9 cellular contexts compared by ENCODE assay signal in genomic region chr11:2938644-2939418, GRCh38. TPM values are rescaled to one million over a fixed set of nuclear protein-coding genes. Genes with fewer than 3 reads are reported as not detected.
DNase-seq lines count a peak whose midpoint lies in the region; ATAC-seq, FAIRE-seq and TF ChIP-seq lines count a peak whose summit lies in the region.
"Not testable (repeated sequence)": the region's sequence is repeated elsewhere in the genome, so short reads cannot be mapped to it uniquely, and the experiment has no call there.
"Had no signal": no experiment of that assay in that cellular context is flagged by ENCODE, and none has a peak within 500 bp of the region (broad histone marks: within the 10 kb centered on the region; RNA-seq: fewer than 3 reads in every experiment).

No MANE protein-coding gene starts in this region.

- CTCF ChIA-PET in CD4-positive, alpha-beta memory T cell (lab: Charles Lee; ENCODE audit: partially characterized antibody) = interaction anchor here (1.0 to 3.2 kb wide), 2 partner anchors 9 to 47 kb away, joined by 3 to 9 read pairs; partner anchors contain the start of gene PHLDA2
- CTCF ChIA-PET in IMR-90 (lab: Yijun Ruan, JAX) = interaction anchor here (0.7 kb wide), 1 partner anchor 9 kb away, joined by 3 read pairs; no protein-coding TSS in a partner anchor
- CTCF ChIA-PET in activated CD4-positive, alpha-beta T cell treated with anti-CD3 and anti-CD28 coated beads, Interleukin-2, amount 10 ng/mL, durations not matched to agents 7 days and 5 days (lab: Charles Lee) = interaction anchor here (0.7 to 1.9 kb wide), 3 partner anchors 9 to 1017 kb away, joined by 3 to 6 read pairs (median 4); no protein-coding TSS in a partner anchor
- CTCF ChIA-PET in HepG2 (lab: Yijun Ruan, JAX; ENCODE audit: low intra/inter-chr PET ratio, low total read pairs) = not testable (repeated sequence)

- TF ChIP-seq CTCF in IMR-90 (conservative IDR thresholded peaks at IDR 0.05; ENCODE audit: low read depth, low read length); HepG2 (CRISPR knock-in tag; IDR thresholded peaks at IDR 0.05); neural progenitor cell (IDR thresholded peaks at IDR 0.05); upper lobe of right lung (IDR thresholded peaks at IDR 0.05): not testable (repeated sequence)

- not testable (repeated sequence) for H3K79me1 ChIP-seq in IMR-90 (ENCODE audit: low read depth in 1 of 2, low read length in 2 of 2)

- not testable (repeated sequence) for H3K9me3 ChIP-seq in CD4-positive, alpha-beta memory T cell (ENCODE audit: control insufficient read depth in 1 of 2, low read length in 2 of 2); IMR-90 (ENCODE audit: control insufficient read depth, insufficient read depth, low read length); upper lobe of right lung
- peaks cover 15% of the 10 kb centered on the region; the same call in 1 of the 2 replicates for H3K9me3 ChIP-seq in HepG2 (ENCODE audit: low read length)
- H3K9me3 ChIP-seq in neural progenitor cell (ENCODE audit: low read depth) = peaks cover 15% of the 10 kb centered on the region

- POLR2A ChIA-PET in CD4-positive, alpha-beta memory T cell (lab: Charles Lee; ENCODE audit: partially characterized antibody); activated CD4-positive, alpha-beta T cell treated with anti-CD3 and anti-CD28 coated beads, Interleukin-2, amount 10 ng/mL, durations not matched to agents 7 days and 5 days (lab: Charles Lee); HepG2 (lab: Yijun Ruan, JAX): not testable (repeated sequence)
- POLR2A ChIA-PET in IMR-90 (lab: Charles Lee; ENCODE audit: unreplicated experiment) = interaction anchor here (0.8 kb wide), 1 partner anchor 10 kb away, joined by 3 read pairs; the partner anchor contains the start of gene PHLDA2

- BruUV-seq in IMR-90 (replicated peaks; lab: Mats Ljungman, UMichigan); HepG2 (replicated peaks; lab: Mats Ljungman, UMichigan): not testable (repeated sequence)

- not testable (repeated sequence) for TF ChIP-seq EP300 in HepG2 (IDR thresholded peaks at IDR 0.05; ENCODE audit: low read depth in 2 of 2, low read length in 2 of 2); HepG2 (CRISPR knock-in tag; IDR thresholded peaks at IDR 0.05; ENCODE audit: borderline replicate concordance)

- H2BK5ac ChIP-seq in IMR-90 (ENCODE audit: low read depth, low read length, poor library complexity, severe bottlenecking) = not testable (repeated sequence)

- H3K36me3 ChIP-seq in CD4-positive, alpha-beta memory T cell (ENCODE audit: insufficient read depth, low read length); IMR-90 (ENCODE audit: control insufficient read depth, insufficient read depth, low read length); HepG2 (replicated peaks in 1 of 2; ENCODE audit: control insufficient read depth in 1 of 2, insufficient read depth in 2 of 2, low read length in 2 of 2); neural progenitor cell; upper lobe of right lung: not testable (repeated sequence)

- H3K36me3 Mint-ChIP-seq in CD4-positive, alpha-beta memory T cell = peaks cover 8 to 10% of the 10 kb centered on the region in 2 donors
- peaks cover 23% of the 10 kb centered on the region for H3K36me3 Mint-ChIP-seq in activated CD4-positive, alpha-beta T cell treated with anti-CD3 and anti-CD28 coated beads, Interleukin-2, amount 10 ng/mL, durations not matched to agents 7 days and 5 days (ENCODE audit: low read depth)
- peaks cover 36% of the 10 kb centered on the region for H3K36me3 Mint-ChIP-seq in central memory CD8-positive, alpha-beta T cell (ENCODE audit: insufficient read depth)
- H3K36me3 Mint-ChIP-seq in neural progenitor cell = peaks cover 21% of the 10 kb centered on the region

- ATAC-seq in IMR-90 (ENCODE audit: low read depth); central memory CD8-positive, alpha-beta T cell (replicated peaks; ENCODE audit: extremely low read depth, poor library complexity, severe bottlenecking); HepG2; upper lobe of right lung: not testable (repeated sequence)

- not testable (repeated sequence) for H2BK20ac ChIP-seq in IMR-90 (ENCODE audit: low read depth, low read length)

- H3K56ac ChIP-seq in IMR-90 (ENCODE audit: extremely low read depth, insufficient read depth, low read length) = not testable (repeated sequence)

- H3K4ac ChIP-seq in IMR-90 (ENCODE audit: low read depth, low read length) = not testable (repeated sequence)

- TF ChIP-seq RAD21 in IMR-90 (IDR thresholded peaks at IDR 0.05; ENCODE audit: low read length); HepG2 (CRISPR knock-in tag; IDR thresholded peaks at IDR 0.05): not testable (repeated sequence)

- peak overlapping the region in 6 of 7 donors; percentile 24 to 97 (median 81) for H3K27ac Mint-ChIP-seq in CD4-positive, alpha-beta memory T cell
- H3K27ac Mint-ChIP-seq in activated CD4-positive, alpha-beta T cell treated with anti-CD3 and anti-CD28 coated beads, Interleukin-2, amount 10 ng/mL, durations not matched to agents 7 days and 5 days = peak overlapping the region; percentile 82
- H3K27ac Mint-ChIP-seq in central memory CD8-positive, alpha-beta T cell (ENCODE audit: low read depth) = peak overlapping the region; percentile 96
- peak overlapping the region; percentile 69 for H3K27ac Mint-ChIP-seq in neural progenitor cell

- not testable (repeated sequence) for FAIRE-seq in HepG2 (lab: Jason Lieb, UNC)

- H3K23ac ChIP-seq in IMR-90 (ENCODE audit: low read depth, low read length) = not testable (repeated sequence)

- H3K4me1 Mint-ChIP-seq in CD4-positive, alpha-beta memory T cell = peaks cover 7 to 44% (median 16%) of the 10 kb centered on the region in 4 donors
- not testable (repeated sequence) for H3K4me1 Mint-ChIP-seq in activated CD4-positive, alpha-beta T cell treated with anti-CD3 and anti-CD28 coated beads, Interleukin-2, amount 10 ng/mL, durations not matched to agents 7 days and 5 days; neural progenitor cell
- H3K4me1 Mint-ChIP-seq in central memory CD8-positive, alpha-beta T cell = peaks cover 13% of the 10 kb centered on the region

- H3F3A ChIP-seq in neural progenitor cell (ENCODE audit: low read depth) = peaks cover 18% of the 10 kb centered on the region

- H3K27ac ChIP-seq in CD4-positive, alpha-beta memory T cell (ENCODE audit: low read depth, low read length); IMR-90 (ENCODE audit: insufficient read depth, low read length); HepG2 (ENCODE audit: extremely low read length, insufficient read depth, low read length); neural progenitor cell; upper lobe of right lung: not testable (repeated sequence)

- peak overlapping the region; percentile 58 for H2AFZ ChIP-seq in IMR-90 (replicated peaks; ENCODE audit: low read length, poor library complexity)
- H2AFZ ChIP-seq in HepG2 (ENCODE audit: low read length); neural progenitor cell (replicated peaks): not testable (repeated sequence)

- H3K27me3 Mint-ChIP-seq in CD4-positive, alpha-beta memory T cell; activated CD4-positive, alpha-beta T cell treated with anti-CD3 and anti-CD28 coated beads, Interleukin-2, amount 10 ng/mL, durations not matched to agents 7 days and 5 days; central memory CD8-positive, alpha-beta T cell: not testable (repeated sequence)
- peaks cover 19% of the 10 kb centered on the region for H3K27me3 Mint-ChIP-seq in neural progenitor cell (ENCODE audit: insufficient read depth, low read depth)

- not testable (repeated sequence) for H3K14ac ChIP-seq in IMR-90 (replicated peaks; ENCODE audit: low read depth, low read length)

- not testable (repeated sequence) for H3K9me1 ChIP-seq in IMR-90 (ENCODE audit: insufficient read depth, low read length)

- not testable (repeated sequence) for H2AK9ac ChIP-seq in IMR-90 (replicated peaks; ENCODE audit: low read depth, low read length, poor library complexity)

- intact Hi-C loops in CD4-positive, alpha-beta memory T cell (cut with micrococcal nuclease); IMR-90 (cut with micrococcal nuclease); HepG2 (cut with micrococcal nuclease; ENCODE audit: unreplicated experiment); upper lobe of right lung (cut with DNase I): not testable (repeated sequence)

- H2BK15ac ChIP-seq in IMR-90 (ENCODE audit: low read depth, low read length) = not testable (repeated sequence)

- H2BK120ac ChIP-seq in IMR-90 (ENCODE audit: low read depth, low read length) = not testable (repeated sequence)

- not testable (repeated sequence) for H3K9ac ChIP-seq in IMR-90 (ENCODE audit: low read depth, low read length); HepG2 (ENCODE audit: insufficient read depth, low read depth, low read length); neural progenitor cell

- H3K18ac ChIP-seq in IMR-90 (ENCODE audit: low read depth, low read length) = not testable (repeated sequence)

- H3K27me3 ChIP-seq in CD4-positive, alpha-beta memory T cell (ENCODE audit: insufficient read depth, low read length); IMR-90 (ENCODE audit: control insufficient read depth, insufficient read depth, low read length); HepG2 (ENCODE audit: control insufficient read depth in 1 of 2, insufficient read depth in 2 of 2, low read length in 2 of 2); neural progenitor cell; upper lobe of right lung: not testable (repeated sequence)

- H3K4me1 ChIP-seq in CD4-positive, alpha-beta memory T cell (ENCODE audit: insufficient read depth, low read length) = peaks cover 13% of the 10 kb centered on the region
- H3K4me1 ChIP-seq in IMR-90 (ENCODE audit: control insufficient read depth, insufficient read depth, low read length); neural progenitor cell; upper lobe of right lung: not testable (repeated sequence)
- H3K4me1 ChIP-seq in HepG2 (ENCODE audit: insufficient read depth, low read length) = peaks cover 14% of the 10 kb centered on the region

- not testable (repeated sequence) for H2AK5ac ChIP-seq in IMR-90 (ENCODE audit: low read depth, low read length)

- not testable (repeated sequence) for H4K91ac ChIP-seq in IMR-90 (ENCODE audit: insufficient read depth, low read depth, low read length)

- H4K8ac ChIP-seq in IMR-90 (ENCODE audit: low read depth in 2 of 2, low read length in 2 of 2) = not testable (repeated sequence)

- in situ Hi-C loops in IMR-90 (cut with MboI; ENCODE audit: low sequenced_read_pairs); HepG2 (cut with HindIII; ENCODE audit: extremely low pct_ligation_motif_present, low pct_unique_long_range_greater_than_20kb): not testable (repeated sequence)

- dilution Hi-C loops in IMR-90 (cut with HindIII; ENCODE audit: low sequenced_read_pairs, unreplicated experiment) = not testable (repeated sequence)

- H3K79me2 ChIP-seq in HepG2 (ENCODE audit: insufficient read depth, low read length); neural progenitor cell (ENCODE audit: low read depth): not testable (repeated sequence)

- not testable (repeated sequence) for H3K4me3 ChIP-seq in CD4-positive, alpha-beta memory T cell (ENCODE audit: low read length in 2 of 2); IMR-90 (ENCODE audit: insufficient read depth, low read depth, low read length); HepG2 (replicated peaks in 1 of 3; ENCODE audit: insufficient read depth in 1 of 3, low read depth in 2 of 3, low read length in 3 of 3); neural progenitor cell; upper lobe of right lung

- TF ChIP-seq POLR2A in IMR-90 (IDR thresholded peaks at IDR 0.05; ENCODE audit: low read depth, low read length); HepG2 (IDR thresholded peaks at IDR 0.05; ENCODE audit: insufficient read depth in 1 of 2, low read depth in 2 of 2, low read length in 2 of 2): not testable (repeated sequence)

- H4K20me1 ChIP-seq in IMR-90 (ENCODE audit: insufficient read depth, low read length); neural progenitor cell (ENCODE audit: low read depth): not testable (repeated sequence)
- H4K20me1 ChIP-seq in HepG2 (ENCODE audit: insufficient read depth, low read length) = peaks cover 12% of the 10 kb centered on the region; the same call in 1 of the 2 replicates

- peak overlapping the region in 4 of 8 donors; percentile 9 to 58 (median 38) for H3K4me3 Mint-ChIP-seq in CD4-positive, alpha-beta memory T cell
- peak overlapping the region; percentile 5 for H3K4me3 Mint-ChIP-seq in activated CD4-positive, alpha-beta T cell treated with anti-CD3 and anti-CD28 coated beads, Interleukin-2, amount 10 ng/mL, durations not matched to agents 7 days and 5 days
- H3K4me3 Mint-ChIP-seq in central memory CD8-positive, alpha-beta T cell = peak overlapping the region; percentile 63
- H3K4me3 Mint-ChIP-seq in neural progenitor cell = peak overlapping the region; percentile 54

- peaks cover 5 to 30% (median 24%) of the 10 kb centered on the region in 8 donors for H3K9me3 Mint-ChIP-seq in CD4-positive, alpha-beta memory T cell
- peaks cover 23% of the 10 kb centered on the region for H3K9me3 Mint-ChIP-seq in activated CD4-positive, alpha-beta T cell treated with anti-CD3 and anti-CD28 coated beads, Interleukin-2, amount 10 ng/mL, durations not matched to agents 7 days and 5 days
- H3K9me3 Mint-ChIP-seq in central memory CD8-positive, alpha-beta T cell = peaks cover 24% of the 10 kb centered on the region
- H3K9me3 Mint-ChIP-seq in neural progenitor cell = peaks cover 32% of the 10 kb centered on the region

- H3K4me2 ChIP-seq in IMR-90 (ENCODE audit: low read depth, low read length); HepG2 (ENCODE audit: low read depth, low read length); neural progenitor cell: not testable (repeated sequence)

- H4K5ac ChIP-seq in IMR-90 (ENCODE audit: low read depth, low read length) = not testable (repeated sequence)

- 96% methylated on average over 4 of the region's 11 CpGs; no CpG with 5 or more reads in 1 of the 2 experiments for WGBS in IMR-90 (ENCODE audit: extremely low coverage in 2 of 2, insufficient read length in 1 of 2), 2 experiments
- WGBS in HepG2 (ENCODE audit: low lambda C conversion rate) = 95% methylated on average over 11 of the region's 11 CpGs

- DNase-seq in CD4-positive, alpha-beta memory T cell; IMR-90; activated CD4-positive, alpha-beta T cell treated with anti-CD3 and anti-CD28 coated beads, Interleukin-2, amount 10 ng/mL, durations not matched to agents 7 days and 5 days; central memory CD8-positive, alpha-beta T cell (ENCODE audit: low spot score in 2 of 2); HepG2 (ENCODE audit: low spot score); neural progenitor cell (ENCODE audit: low spot score): not testable (repeated sequence)
- peak; percentile 54 for DNase-seq in activated effector memory CD4-positive, alpha-beta T cell treated with anti-CD3 and anti-CD28 coated beads, Interleukin-2, amount 50 U/mL, for 16 hours
- DNase-seq in upper lobe of right lung = peak; percentile 46

RNA-seq across cellular contexts. Expression of gene PHLDA2, which starts 9.6 kb away (rescaled TPM):
- total RNA-seq in CD4-positive, alpha-beta memory T cell = 1 to 10 TPM; 1.1 TPM
- 1 to 10 TPM in 1 of 2 donors, under 1 TPM in 1; 0.58 to 1.9 TPM for polyA plus RNA-seq in CD4-positive, alpha-beta memory T cell
- total RNA-seq in IMR-90 (2012; rRNA removed) (3.8 and 4.4 TPM in 2 replicates), HepG2 (2016; rRNA removed; fragmentation: Illumina TruSeq; extraction: Trizol) (0.36 and 0.55 TPM in 2 replicates), neural progenitor cell (ENCODE audit: low replicate concordance) (not detected in 2 replicates), upper lobe of right lung (15.5 TPM)
- polyA plus RNA-seq in IMR-90 (2012; rRNA removed) (89.0 and 154 TPM in 2 replicates), HepG2 (2011; rRNA removed) (0.78 and 1.5 TPM in 2 replicates)
- polyA plus RNA-seq in IMR-90 (2012; cell fraction: cytosol; rRNA removed) = 190 and 339 TPM in 2 replicates
- polyA plus RNA-seq in IMR-90 (2012; cell fraction: nucleus; rRNA removed; ENCODE audit: low replicate concordance) = 56.3 and 191 TPM in 2 replicates
- under 1 TPM; 0.35 to 0.45 TPM for total RNA-seq in activated CD4-positive, alpha-beta T cell treated with anti-CD3 and anti-CD28 coated beads, Interleukin-2, amount 10 ng/mL, durations not matched to agents 7 days and 5 days
- total RNA-seq in HepG2 (2016; cell fraction: cytosol; rRNA removed; fragmentation: Illumina TruSeq; extraction: Trizol; ENCODE audit: low read depth) = 0.40 TPM in 1 of 2 replicates, not detected in the other
- 0.27 and 0.56 TPM in 2 replicates for total RNA-seq in HepG2 (2016; cell fraction: insoluble cytoplasmic fraction; rRNA removed; fragmentation: Illumina TruSeq; extraction: Trizol)
- total RNA-seq in HepG2 (2016; cell fraction: membrane; rRNA removed; fragmentation: Illumina TruSeq; extraction: Trizol) = 0.31 and 0.65 TPM in 2 replicates
- total RNA-seq in HepG2 (2016; cell fraction: nucleus; rRNA removed; fragmentation: Illumina TruSeq; extraction: Trizol) = not detected in 2 replicates
- 2.2 and 3.8 TPM in 2 replicates for polyA plus RNA-seq in HepG2 (2011; cell fraction: cytosol; rRNA removed)
- polyA plus RNA-seq in HepG2 (2011; cell fraction: nucleus; rRNA removed) = 3.7 and 3.9 TPM in 2 replicates
- polyA plus RNA-seq in HepG2 (2012) = 1.5 and 2.9 TPM in 2 replicates
- 1.1 and 1.5 TPM in 2 replicates for polyA plus RNA-seq in HepG2 (2016; cell fraction: cytosol; fragmentation: Illumina TruSeq; extraction: Trizol; ENCODE audit: low read depth)
- 2.2 and 2.4 TPM in 2 replicates for polyA plus RNA-seq in HepG2 (2016; cell fraction: insoluble cytoplasmic fraction; fragmentation: Illumina TruSeq; extraction: Trizol; ENCODE audit: low read depth)
- polyA plus RNA-seq in HepG2 (2016; cell fraction: membrane; fragmentation: Illumina TruSeq; extraction: Trizol; ENCODE audit: low read depth) = 1.2 and 1.5 TPM in 2 replicates
- 2.0 and 2.5 TPM in 2 replicates for polyA plus RNA-seq in HepG2 (2016; cell fraction: nucleus; fragmentation: Illumina TruSeq; extraction: Trizol; ENCODE audit: insufficient read depth, low read depth)
- 1.2 and 12.9 TPM in 2 replicates for polyA minus RNA-seq in HepG2 (2011; rRNA and poly(A)+ RNA removed; ENCODE audit: low replicate concordance)
- 0.88 and 1.4 TPM in 2 replicates for polyA minus RNA-seq in HepG2 (2011; cell fraction: cytosol; rRNA and poly(A)+ RNA removed)
- polyA minus RNA-seq in HepG2 (2011; cell fraction: nucleus; rRNA and poly(A)+ RNA removed) = 0.64 and 0.87 TPM in 2 replicates
- total RNA-seq: B cell had no signal

RNA-seq across cellular contexts. Expression of gene CDKN1C, which starts 53.3 kb away (rescaled TPM):
- 1 to 10 TPM; 4.9 to 6.1 TPM for total RNA-seq in CD4-positive, alpha-beta memory T cell
- under 1 TPM; 0.10 to 0.73 TPM for polyA plus RNA-seq in CD4-positive, alpha-beta memory T cell
- total RNA-seq in IMR-90 (2012; rRNA removed) = 1.6 and 2.2 TPM in 2 replicates
- 3.0 and 3.7 TPM in 2 replicates for polyA plus RNA-seq in IMR-90 (2012; rRNA removed)
- polyA plus RNA-seq in IMR-90 (2012; cell fraction: cytosol; rRNA removed) = 3.6 and 6.4 TPM in 2 replicates
- polyA plus RNA-seq in IMR-90 (2012; cell fraction: nucleus; rRNA removed; ENCODE audit: low replicate concordance) = 5.3 and 8.9 TPM in 2 replicates
- under 1 TPM; 0.29 to 0.40 TPM for total RNA-seq in activated CD4-positive, alpha-beta T cell treated with anti-CD3 and anti-CD28 coated beads, Interleukin-2, amount 10 ng/mL, durations not matched to agents 7 days and 5 days
- not detected in 2 replicates for total RNA-seq in HepG2 (2016; rRNA removed; fragmentation: Illumina TruSeq; extraction: Trizol)
- not detected in 2 replicates for total RNA-seq in HepG2 (2016; cell fraction: cytosol; rRNA removed; fragmentation: Illumina TruSeq; extraction: Trizol; ENCODE audit: low read depth)
- total RNA-seq in HepG2 (2016; cell fraction: insoluble cytoplasmic fraction; rRNA removed; fragmentation: Illumina TruSeq; extraction: Trizol) = not detected in 2 replicates
- not detected in 2 replicates for total RNA-seq in HepG2 (2016; cell fraction: membrane; rRNA removed; fragmentation: Illumina TruSeq; extraction: Trizol)
- total RNA-seq in HepG2 (2016; cell fraction: nucleus; rRNA removed; fragmentation: Illumina TruSeq; extraction: Trizol) = not detected in 2 replicates
- not detected in 2 replicates for polyA plus RNA-seq in HepG2 (2011; rRNA removed)
- polyA plus RNA-seq in HepG2 (2011; cell fraction: cytosol; rRNA removed) = not detected in 2 replicates
- polyA plus RNA-seq in HepG2 (2011; cell fraction: nucleus; rRNA removed) = 0.10 and 0.23 TPM in 2 replicates
- not detected in 2 replicates for polyA plus RNA-seq in HepG2 (2012)
- polyA plus RNA-seq in HepG2 (2016; cell fraction: cytosol; fragmentation: Illumina TruSeq; extraction: Trizol; ENCODE audit: low read depth) = not detected in 2 replicates
- polyA plus RNA-seq in HepG2 (2016; cell fraction: insoluble cytoplasmic fraction; fragmentation: Illumina TruSeq; extraction: Trizol; ENCODE audit: low read depth) = not detected in 2 replicates
- polyA plus RNA-seq in HepG2 (2016; cell fraction: membrane; fragmentation: Illumina TruSeq; extraction: Trizol; ENCODE audit: low read depth) = not detected in 2 replicates
- polyA plus RNA-seq in HepG2 (2016; cell fraction: nucleus; fragmentation: Illumina TruSeq; extraction: Trizol; ENCODE audit: insufficient read depth, low read depth) = not detected in 2 replicates
- polyA minus RNA-seq in HepG2 (2011; rRNA and poly(A)+ RNA removed; ENCODE audit: low replicate concordance) = 17.4 TPM in 1 of 2 replicates, not detected in the other
- 0.30 and 0.70 TPM in 2 replicates for polyA minus RNA-seq in HepG2 (2011; cell fraction: cytosol; rRNA and poly(A)+ RNA removed)
- 0.52 TPM in 1 of 2 replicates, not detected in the other for polyA minus RNA-seq in HepG2 (2011; cell fraction: nucleus; rRNA and poly(A)+ RNA removed)
- 47.8 and 49.3 TPM in 2 replicates for total RNA-seq in neural progenitor cell (ENCODE audit: low replicate concordance)
- total RNA-seq in upper lobe of right lung = 42.1 TPM

RNA-seq across cellular contexts. Expression of gene NAP1L4, which starts 53.3 kb away (rescaled TPM):
- 100 to 1,000 TPM; 299 to 303 TPM for total RNA-seq in CD4-positive, alpha-beta memory T cell
- 100 to 1,000 TPM; 153 to 160 TPM for polyA plus RNA-seq in CD4-positive, alpha-beta memory T cell
- 71.5 and 80.8 TPM in 2 replicates for total RNA-seq in IMR-90 (2012; rRNA removed)
- polyA plus RNA-seq in IMR-90 (2012; rRNA removed) = 57.3 and 80.7 TPM in 2 replicates
- polyA plus RNA-seq in IMR-90 (2012; cell fraction: cytosol; rRNA removed) = 50.3 and 75.4 TPM in 2 replicates
- polyA plus RNA-seq in IMR-90 (2012; cell fraction: nucleus; rRNA removed; ENCODE audit: low replicate concordance) = 71.1 and 101 TPM in 2 replicates
- 100 to 1,000 TPM; 354 to 367 TPM for total RNA-seq in activated CD4-positive, alpha-beta T cell treated with anti-CD3 and anti-CD28 coated beads, Interleukin-2, amount 10 ng/mL, durations not matched to agents 7 days and 5 days
- total RNA-seq in HepG2 (2016; rRNA removed; fragmentation: Illumina TruSeq; extraction: Trizol) = 186 and 213 TPM in 2 replicates
- total RNA-seq in HepG2 (2016; cell fraction: cytosol; rRNA removed; fragmentation: Illumina TruSeq; extraction: Trizol; ENCODE audit: low read depth) = 229 and 281 TPM in 2 replicates
- 181 and 200 TPM in 2 replicates for total RNA-seq in HepG2 (2016; cell fraction: insoluble cytoplasmic fraction; rRNA removed; fragmentation: Illumina TruSeq; extraction: Trizol)
- total RNA-seq in HepG2 (2016; cell fraction: membrane; rRNA removed; fragmentation: Illumina TruSeq; extraction: Trizol) = 147 and 170 TPM in 2 replicates
- 186 and 203 TPM in 2 replicates for total RNA-seq in HepG2 (2016; cell fraction: nucleus; rRNA removed; fragmentation: Illumina TruSeq; extraction: Trizol)
- 64.0 and 71.5 TPM in 2 replicates for polyA plus RNA-seq in HepG2 (2011; rRNA removed)
- 60.2 and 65.1 TPM in 2 replicates for polyA plus RNA-seq in HepG2 (2011; cell fraction: cytosol; rRNA removed)
- polyA plus RNA-seq in HepG2 (2011; cell fraction: nucleus; rRNA removed) = 112 TPM in 2 replicates
- polyA plus RNA-seq in HepG2 (2012) = 74.7 and 106 TPM in 2 replicates
- polyA plus RNA-seq in HepG2 (2016; cell fraction: cytosol; fragmentation: Illumina TruSeq; extraction: Trizol; ENCODE audit: low read depth) = 32.0 and 34.1 TPM in 2 replicates
- 187 and 197 TPM in 2 replicates for polyA plus RNA-seq in HepG2 (2016; cell fraction: insoluble cytoplasmic fraction; fragmentation: Illumina TruSeq; extraction: Trizol; ENCODE audit: low read depth)
- polyA plus RNA-seq in HepG2 (2016; cell fraction: membrane; fragmentation: Illumina TruSeq; extraction: Trizol; ENCODE audit: low read depth) = 60.2 and 61.8 TPM in 2 replicates
- 171 and 202 TPM in 2 replicates for polyA plus RNA-seq in HepG2 (2016; cell fraction: nucleus; fragmentation: Illumina TruSeq; extraction: Trizol; ENCODE audit: insufficient read depth, low read depth)
- 61.7 and 117 TPM in 2 replicates for polyA minus RNA-seq in HepG2 (2011; rRNA and poly(A)+ RNA removed; ENCODE audit: low replicate concordance)
- 46.9 and 61.0 TPM in 2 replicates for polyA minus RNA-seq in HepG2 (2011; cell fraction: cytosol; rRNA and poly(A)+ RNA removed)
- 150 and 156 TPM in 2 replicates for polyA minus RNA-seq in HepG2 (2011; cell fraction: nucleus; rRNA and poly(A)+ RNA removed)
- total RNA-seq in neural progenitor cell (ENCODE audit: low replicate concordance) = 108 and 191 TPM in 2 replicates
- total RNA-seq in upper lobe of right lung = 92.7 TPM
